In genomic region chr10:46255696-46256355, GRCh38 we compare ENCODE assay signal across 1 cellular context.
TF ChIP-seq lines count a peak whose summit lies in the region.

No MANE protein-coding gene starts in this region.

TF ChIP-seq in GM23338, 12 proteins besides CTCF, POLR2A, EP300 and RAD21 (continued from another document):
- TF ChIP-seq, protein P1, sequence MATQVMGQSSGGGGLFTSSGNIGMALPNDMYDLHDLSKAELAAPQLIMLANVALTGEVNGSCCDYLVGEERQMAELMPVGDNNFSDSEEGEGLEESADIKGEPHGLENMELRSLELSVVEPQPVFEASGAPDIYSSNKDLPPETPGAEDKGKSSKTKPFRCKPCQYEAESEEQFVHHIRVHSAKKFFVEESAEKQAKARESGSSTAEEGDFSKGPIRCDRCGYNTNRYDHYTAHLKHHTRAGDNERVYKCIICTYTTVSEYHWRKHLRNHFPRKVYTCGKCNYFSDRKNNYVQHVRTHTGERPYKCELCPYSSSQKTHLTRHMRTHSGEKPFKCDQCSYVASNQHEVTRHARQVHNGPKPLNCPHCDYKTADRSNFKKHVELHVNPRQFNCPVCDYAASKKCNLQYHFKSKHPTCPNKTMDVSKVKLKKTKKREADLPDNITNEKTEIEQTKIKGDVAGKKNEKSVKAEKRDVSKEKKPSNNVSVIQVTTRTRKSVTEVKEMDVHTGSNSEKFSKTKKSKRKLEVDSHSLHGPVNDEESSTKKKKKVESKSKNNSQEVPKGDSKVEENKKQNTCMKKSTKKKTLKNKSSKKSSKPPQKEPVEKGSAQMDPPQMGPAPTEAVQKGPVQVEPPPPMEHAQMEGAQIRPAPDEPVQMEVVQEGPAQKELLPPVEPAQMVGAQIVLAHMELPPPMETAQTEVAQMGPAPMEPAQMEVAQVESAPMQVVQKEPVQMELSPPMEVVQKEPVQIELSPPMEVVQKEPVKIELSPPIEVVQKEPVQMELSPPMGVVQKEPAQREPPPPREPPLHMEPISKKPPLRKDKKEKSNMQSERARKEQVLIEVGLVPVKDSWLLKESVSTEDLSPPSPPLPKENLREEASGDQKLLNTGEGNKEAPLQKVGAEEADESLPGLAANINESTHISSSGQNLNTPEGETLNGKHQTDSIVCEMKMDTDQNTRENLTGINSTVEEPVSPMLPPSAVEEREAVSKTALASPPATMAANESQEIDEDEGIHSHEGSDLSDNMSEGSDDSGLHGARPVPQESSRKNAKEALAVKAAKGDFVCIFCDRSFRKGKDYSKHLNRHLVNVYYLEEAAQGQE (IDR thresholded peaks at IDR 0.05; ENCODE audit: unreplicated experiment): no peak
- TF ChIP-seq POLR2AphosphoS5 (IDR thresholded peaks at IDR 0.05; ENCODE audit: low read depth): no peak
- TF ChIP-seq NANOG (IDR thresholded peaks at IDR 0.05; ENCODE audit: borderline replicate concordance): no peak
- no peak for TF ChIP-seq ZNF462 (CRISPR knock-in tag; IDR thresholded peaks at IDR 0.05)
- no peak for TF ChIP-seq JUNB (IDR thresholded peaks at IDR 0.05; ENCODE audit: unreplicated experiment)
- no peak for TF ChIP-seq EZH2 (IDR thresholded peaks at IDR 0.05; ENCODE audit: low read depth, unreplicated experiment)
- no peak for TF ChIP-seq STAT1 (IDR thresholded peaks at IDR 0.05; ENCODE audit: unreplicated experiment)
- TF ChIP-seq, protein P2, sequence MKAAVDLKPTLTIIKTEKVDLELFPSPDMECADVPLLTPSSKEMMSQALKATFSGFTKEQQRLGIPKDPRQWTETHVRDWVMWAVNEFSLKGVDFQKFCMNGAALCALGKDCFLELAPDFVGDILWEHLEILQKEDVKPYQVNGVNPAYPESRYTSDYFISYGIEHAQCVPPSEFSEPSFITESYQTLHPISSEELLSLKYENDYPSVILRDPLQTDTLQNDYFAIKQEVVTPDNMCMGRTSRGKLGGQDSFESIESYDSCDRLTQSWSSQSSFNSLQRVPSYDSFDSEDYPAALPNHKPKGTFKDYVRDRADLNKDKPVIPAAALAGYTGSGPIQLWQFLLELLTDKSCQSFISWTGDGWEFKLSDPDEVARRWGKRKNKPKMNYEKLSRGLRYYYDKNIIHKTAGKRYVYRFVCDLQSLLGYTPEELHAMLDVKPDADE (IDR thresholded peaks at IDR 0.05): no peak
